11 cellular contexts compared by ENCODE assay signal in genomic region chrX:149531599-149531998, GRCh38. TPM values are rescaled to one million over a fixed set of nuclear protein-coding genes. Genes with fewer than 3 reads are reported as not detected.
DNase-seq lines count a peak whose midpoint lies in the region; ATAC-seq, FAIRE-seq and TF ChIP-seq lines count a peak whose summit lies in the region.
"Had no signal": no experiment of that assay in that cellular context is flagged by ENCODE, and none has a peak within 500 bp of the region (broad histone marks: within the 10 kb centered on the region; RNA-seq: fewer than 3 reads in every experiment).

No MANE protein-coding gene starts in this region.

- no peaks in the 10 kb centered on the region for H3K36me3 ChIP-seq in bronchial epithelial cell (ENCODE audit: control insufficient read depth, insufficient read depth, low read length)
- H3K36me3 ChIP-seq: adrenal gland had no signal

- DNase-seq in bronchial epithelial cell (ENCODE audit: low read depth), result no peak
- DNase-seq in epidermal melanocyte (ENCODE audit: insufficient read length, low spot score), result no peak
- no peak for DNase-seq in HTR-8/SVneo (ENCODE audit: insufficient read length, low spot score)
- DNase-seq in retina, result no peak
- DNase-seq in left ventricle myocardium superior, result no peak
- DNase-seq: adrenal gland, NCI-H2171 treated with DMSO at 0.1 percent for 48 hours, upper lobe of left lung had no signal

- TF ChIP-seq CTCF in bronchial epithelial cell (IDR thresholded peaks at IDR 0.05; ENCODE audit: insufficient read depth, low read length, severe bottlenecking), result no peak

- H3K27me3 ChIP-seq in bronchial epithelial cell (ENCODE audit: control insufficient read depth, insufficient read depth, low read length), result no peaks in the 10 kb centered on the region
- H3K27me3 ChIP-seq: adrenal gland, upper lobe of left lung had no signal

- intact Hi-C loops in left ventricle myocardium superior (cut with micrococcal nuclease), result no loop called here

- no peak overlapping the region for H3K4me3 ChIP-seq in bronchial epithelial cell (ENCODE audit: low read depth, low read length)
- H3K4me3 ChIP-seq: adrenal gland, upper lobe of left lung had no signal

- ATAC-seq in GM18511 (IDR thresholded peaks at IDR 0.05; ENCODE audit: unreplicated experiment), result peak; percentile 82
- ATAC-seq in GM21447 (IDR thresholded peaks at IDR 0.05; ENCODE audit: unreplicated experiment), result peak; percentile 68
- peak; percentile 65 for ATAC-seq in HG03469 (IDR thresholded peaks at IDR 0.05; ENCODE audit: unreplicated experiment)
- no peak for ATAC-seq in left ventricle myocardium superior

- FAIRE-seq in bronchial epithelial cell (lab: Jason Lieb, UNC), result peak; percentile 52
- no peak for FAIRE-seq in HTR-8/SVneo (lab: Jason Lieb, UNC)

RNA-seq across cellular contexts. Expression of gene EOLA1, which starts 9.2 kb away (rescaled TPM):
- total RNA-seq in bronchial epithelial cell (19.5 and 20.1 TPM in 2 replicates), left ventricle myocardium superior (29.6 TPM)

RNA-seq across cellular contexts. Expression of gene HSFX3, which starts 18.1 kb away (rescaled TPM):
- total RNA-seq in bronchial epithelial cell (not detected in 2 replicates), left ventricle myocardium superior (not detected)
- total RNA-seq: adrenal gland, upper lobe of left lung had no signal

RNA-seq across cellular contexts. Expression of gene IDS, which starts 26.5 kb away (rescaled TPM):
- total RNA-seq in bronchial epithelial cell (12.4 and 21.5 TPM in 2 replicates), left ventricle myocardium superior (88.7 TPM)

RNA-seq across cellular contexts. Expression of gene MAGEA9B, which starts 55.7 kb away (rescaled TPM):
- not detected in 2 replicates for total RNA-seq in bronchial epithelial cell
- not detected for total RNA-seq in left ventricle myocardium superior
- total RNA-seq: adrenal gland, upper lobe of left lung had no signal
